ENCODE assay signal across 8 cellular contexts in genomic region chr4:125085-125820, GRCh38. TPM values are rescaled to one million over a fixed set of nuclear protein-coding genes. Genes with fewer than 3 reads are reported as not detected.
DNase-seq lines count a peak whose midpoint lies in the region; ATAC-seq and TF ChIP-seq lines count a peak whose summit lies in the region.

No MANE protein-coding gene starts in this region.

- H3K36me3 Mint-ChIP-seq in Calu3 (ENCODE audit: insufficient read depth, unreplicated experiment), result peaks cover 48% of the 10 kb centered on the region
- peaks cover 39% of the 10 kb centered on the region for H3K36me3 Mint-ChIP-seq in activated T-helper 1 cell treated with anti-CD3 and anti-CD28 coated beads, Interleukin-12 subunit alpha, Interleukin-12 subunit beta, Interleukin-2, Interleukin-4 antibody, amounts not matched to agents 30 ng/mL and 10 ng/mL and 1 ng/mL, durations not matched to agents 14 hours and 24 hours and 36 hours (ENCODE audit: low read depth)

- H3K4me1 ChIP-seq in MM.1S (ENCODE audit: low read length), result no peaks in the 10 kb centered on the region

- no peaks in the 10 kb centered on the region for H3K27me3 Mint-ChIP-seq in Calu3 (ENCODE audit: unreplicated experiment)
- H3K27me3 Mint-ChIP-seq in activated T-helper 1 cell treated with anti-CD3 and anti-CD28 coated beads, Interleukin-12 subunit alpha, Interleukin-12 subunit beta, Interleukin-2, Interleukin-4 antibody, amounts not matched to agents 30 ng/mL and 10 ng/mL and 1 ng/mL, durations not matched to agents 14 hours and 24 hours and 36 hours (ENCODE audit: insufficient read depth), result no peaks in the 10 kb centered on the region

- no peaks in the 10 kb centered on the region for H3K36me3 ChIP-seq in MM.1S (replicated peaks; ENCODE audit: insufficient read depth, low read length)

- H3K4me1 Mint-ChIP-seq in Calu3 (ENCODE audit: low read depth, unreplicated experiment), result no peaks in the 10 kb centered on the region
- H3K4me1 Mint-ChIP-seq in activated T-helper 1 cell treated with anti-CD3 and anti-CD28 coated beads, Interleukin-12 subunit alpha, Interleukin-12 subunit beta, Interleukin-2, Interleukin-4 antibody, amounts not matched to agents 30 ng/mL and 10 ng/mL and 1 ng/mL, durations not matched to agents 14 hours and 24 hours and 36 hours (ENCODE audit: low read depth), result peaks cover 32% of the 10 kb centered on the region

- peaks cover 3% of the 10 kb centered on the region for H3K9me3 Mint-ChIP-seq in Calu3 (ENCODE audit: low read depth, unreplicated experiment)
- peaks cover 32% of the 10 kb centered on the region for H3K9me3 Mint-ChIP-seq in activated T-helper 1 cell treated with anti-CD3 and anti-CD28 coated beads, Interleukin-12 subunit alpha, Interleukin-12 subunit beta, Interleukin-2, Interleukin-4 antibody, amounts not matched to agents 30 ng/mL and 10 ng/mL and 1 ng/mL, durations not matched to agents 14 hours and 24 hours and 36 hours

- no peaks in the 10 kb centered on the region for H4K20me1 ChIP-seq in MM.1S (ENCODE audit: insufficient read depth, low read length)

- H3K4me3 ChIP-seq in MM.1S (ENCODE audit: low read length), result peak overlapping the region; percentile 62

- H3K27me3 ChIP-seq in MM.1S (replicated peaks; ENCODE audit: insufficient read depth, low read length), result no peaks in the 10 kb centered on the region

- H3K4me3 Mint-ChIP-seq in Calu3 (ENCODE audit: low read depth, unreplicated experiment), result peak overlapping the region; percentile 94
- peak overlapping the region; percentile 96 for H3K4me3 Mint-ChIP-seq in activated T-helper 1 cell treated with anti-CD3 and anti-CD28 coated beads, Interleukin-12 subunit alpha, Interleukin-12 subunit beta, Interleukin-2, Interleukin-4 antibody, amounts not matched to agents 30 ng/mL and 10 ng/mL and 1 ng/mL, durations not matched to agents 14 hours and 24 hours and 36 hours

- peak; percentile 67 for DNase-seq in Calu3
- no peak for DNase-seq in MM.1S
- peak; percentile 9 for DNase-seq in activated T-helper 1 cell treated with anti-CD3 and anti-CD28 coated beads, Interleukin-12 subunit alpha, Interleukin-12 subunit beta, Interleukin-2, Interleukin-4 antibody, amounts not matched to agents 30 ng/mL and 10 ng/mL and 1 ng/mL, durations not matched to agents 14 hours and 24 hours and 36 hours (ENCODE audit: low spot score)
- peak; percentile 13 for DNase-seq in germinal center (ENCODE audit: low spot score)
- peak; percentile 7 for DNase-seq in occipital lobe (lab: John Stamatoyannopoulos, UW)
- DNase-seq in GM19238 (ENCODE audit: insufficient read length, low spot score), result no peak
- no peak for DNase-seq in NCI-H526 treated with DMSO at 0.1 percent for 48 hours (lab: John Stamatoyannopoulos, UW)

- TF ChIP-seq CTCF in Calu3 (IDR thresholded peaks at IDR 0.05; ENCODE audit: unreplicated experiment) (no peak), MM.1S (IDR thresholded peaks at IDR 0.05; ENCODE audit: low read length) (no peak)

- no peaks in the 10 kb centered on the region; the same call in 1 of the 2 replicates for H3K9me3 ChIP-seq in MM.1S (replicated peaks; ENCODE audit: insufficient read depth, low read length)

- peak; percentile 26 for ATAC-seq in GM21447 (IDR thresholded peaks at IDR 0.05; ENCODE audit: unreplicated experiment)

- H3K9me2 ChIP-seq in MM.1S (replicated peaks; ENCODE audit: insufficient read depth, low read length), result no peaks in the 10 kb centered on the region

- intact Hi-C loops in Calu3 (cut with micrococcal nuclease; ENCODE audit: unreplicated experiment), result no loop called here
- intact Hi-C loops in activated T-helper 1 cell treated with anti-CD3 and anti-CD28 coated beads, Interleukin-12 subunit alpha, Interleukin-12 subunit beta, Interleukin-2, Interleukin-4 antibody, amounts not matched to agents 30 ng/mL and 10 ng/mL and 1 ng/mL, durations not matched to agents 14 hours and 24 hours and 36 hours (cut with micrococcal nuclease), result no loop called here

- peak overlapping the region; percentile 55; the same call in 1 of the 2 replicates for H3K9ac ChIP-seq in MM.1S (ENCODE audit: low read length)

- peak overlapping the region; percentile 19; the same call in 1 of the 2 replicates for H3K4me2 ChIP-seq in MM.1S (ENCODE audit: low read depth, low read length)

- no TSS peak for BruUV-seq in Calu3 (replicated peaks; lab: Mats Ljungman, UMichigan)

- H3K79me2 ChIP-seq in MM.1S (ENCODE audit: low read length), result peaks cover 7% of the 10 kb centered on the region

- H2AFZ ChIP-seq in MM.1S (ENCODE audit: low read length), result 0 out of 2 replicates have a peak overlapping the region, but pooled peaks have one; percentile 27

- H3F3A ChIP-seq in MM.1S (ENCODE audit: insufficient read depth, low read length), result no peaks in the 10 kb centered on the region

- CTCF ChIA-PET in Calu3 (lab: Charles Lee), result interaction anchor here (0.7 kb wide), 1 partner anchor 212 kb away, joined by 7 read pairs; the partner anchor contains the start of gene ZNF141

- peak overlapping the region; percentile 53; the same call in 1 of the 2 replicates for H3K27ac ChIP-seq in MM.1S (ENCODE audit: low read length)

- H3K27ac Mint-ChIP-seq in Calu3 (ENCODE audit: unreplicated experiment), result peak overlapping the region; percentile 94
- peak overlapping the region; percentile 99 for H3K27ac Mint-ChIP-seq in activated T-helper 1 cell treated with anti-CD3 and anti-CD28 coated beads, Interleukin-12 subunit alpha, Interleukin-12 subunit beta, Interleukin-2, Interleukin-4 antibody, amounts not matched to agents 30 ng/mL and 10 ng/mL and 1 ng/mL, durations not matched to agents 14 hours and 24 hours and 36 hours

RNA-seq across cellular contexts. Expression of gene ZNF718, which starts 1.0 kb away (rescaled TPM):
- total RNA-seq in Calu3 (2022) (14.6 and 15.2 TPM in 2 replicates), occipital lobe (22.8 TPM)
- 7.3 and 7.7 TPM in 2 replicates for total RNA-seq in activated T-helper 1 cell treated with anti-CD3 and anti-CD28 coated beads, Interleukin-12 subunit alpha, Interleukin-12 subunit beta, Interleukin-2, Interleukin-4 antibody, amounts not matched to agents 30 ng/mL and 10 ng/mL and 1 ng/mL, durations not matched to agents 14 hours and 24 hours and 36 hours

Comparison
In these comparisons a context has a peak if more than half of its experiments do, and no peak if none do; other contexts are left out.
1. DNase-seq: peak in Calu3 (single experiment), activated T-helper 1 cell treated with anti-CD3 and anti-CD28 coated beads, Interleukin-12 subunit alpha, Interleukin-12 subunit beta, Interleukin-2, Interleukin-4 antibody, amounts not matched to agents 30 ng/mL and 10 ng/mL and 1 ng/mL, durations not matched to agents 14 hours and 24 hours and 36 hours (single experiment), germinal center (single experiment) and occipital lobe (single experiment); none in MM.1S (single experiment), GM19238 (single experiment) and NCI-H526 treated with DMSO at 0.1 percent for 48 hours (single experiment).